12 cellular contexts compared by ENCODE assay signal in genomic region chr4:139314047-139314800, GRCh38. TPM values are rescaled to one million over a fixed set of nuclear protein-coding genes. Genes with fewer than 3 reads are reported as not detected.
DNase-seq lines count a peak whose midpoint lies in the region; ATAC-seq and TF ChIP-seq lines count a peak whose summit lies in the region.
"Had no signal": no experiment of that assay in that cellular context is flagged by ENCODE, and none has a peak within 500 bp of the region (broad histone marks: within the 10 kb centered on the region; RNA-seq: fewer than 3 reads in every experiment).

No MANE protein-coding gene starts in this region.

- no peak overlapping the region for H2BK120ac ChIP-seq in mesendoderm (ENCODE audit: low read depth, low read length)

- H3K4me3 ChIP-seq in CD4-positive, alpha-beta memory T cell (ENCODE audit: low read length in 2 of 2) = no peak overlapping the region
- peak overlapping the region; percentile 20; the same call in 1 of the 2 replicates for H3K4me3 ChIP-seq in GM23338
- H3K4me3 ChIP-seq in mesendoderm (ENCODE audit: low read length) = no peak overlapping the region
- no peak overlapping the region for H3K4me3 ChIP-seq in esophagus squamous epithelium
- H3K4me3 ChIP-seq: heart left ventricle, thyroid gland had no signal

- H3K9ac ChIP-seq in mesendoderm (ENCODE audit: low read length) = no peak overlapping the region

- H3K27ac Mint-ChIP-seq in CD4-positive, alpha-beta memory T cell = peak overlapping the region; percentile 67 to 95 (median 83)
- peak overlapping the region; percentile 95 for H3K27ac Mint-ChIP-seq in GM23338
- H3K27ac Mint-ChIP-seq in activated T-helper 17 cell treated with anti-CD3 and anti-CD28 coated beads, Interleukin-2, amount 50 U/mL, for 72 hours = peak overlapping the region; percentile 57

- peak overlapping the region; percentile 36 to 74 (median 64) for H3K4me3 Mint-ChIP-seq in CD4-positive, alpha-beta memory T cell
- peak overlapping the region; percentile 11; the same call in 2 of the 3 replicates for H3K4me3 Mint-ChIP-seq in GM23338
- peak overlapping the region; percentile 77 for H3K4me3 Mint-ChIP-seq in activated T-helper 17 cell treated with anti-CD3 and anti-CD28 coated beads, Interleukin-2, amount 50 U/mL, for 72 hours

- WGBS in mesendoderm (ENCODE audit: extremely low coverage, insufficient coverage, low lambda C conversion rate) = no CpG with 5 or more reads among the region's 4 CpGs
- WGBS in esophagus squamous epithelium, 2 donors = 79 to 90% methylated on average over 4 of the region's 4 CpGs

- H2BK5ac ChIP-seq in mesendoderm (ENCODE audit: low read length) = no peak overlapping the region

- H3F3A ChIP-seq in GM23338 (replicated peaks; ENCODE audit: low read depth) = no peaks in the 10 kb centered on the region

- peak overlapping the region; percentile 54 for H3K27ac ChIP-seq in CD4-positive, alpha-beta memory T cell (ENCODE audit: low read depth, low read length)
- peak overlapping the region; percentile 73 for H3K27ac ChIP-seq in GM23338 (ENCODE audit: low read depth)
- no peak overlapping the region for H3K27ac ChIP-seq in mesendoderm (ENCODE audit: low read depth, low read length)
- H3K27ac ChIP-seq in esophagus squamous epithelium = no peak overlapping the region

- no peaks in the 10 kb centered on the region for H3K9me2 ChIP-seq in GM23338 (ENCODE audit: insufficient read depth)

- no peaks in the 10 kb centered on the region for H3K27me3 Mint-ChIP-seq in CD4-positive, alpha-beta memory T cell
- peaks cover 3% of the 10 kb centered on the region for H3K27me3 Mint-ChIP-seq in GM23338 (ENCODE audit: insufficient read depth, low read depth, poor library complexity)
- no peaks in the 10 kb centered on the region for H3K27me3 Mint-ChIP-seq in activated T-helper 17 cell treated with anti-CD3 and anti-CD28 coated beads, Interleukin-2, amount 50 U/mL, for 72 hours

- H4K8ac ChIP-seq in mesendoderm (ENCODE audit: low read depth, low read length) = no peak overlapping the region

- no peak overlapping the region for H4K5ac ChIP-seq in mesendoderm (ENCODE audit: low read length)

- no peak overlapping the region for H2AFZ ChIP-seq in GM23338

- POLR2A ChIA-PET in CD4-positive, alpha-beta memory T cell (lab: Charles Lee; ENCODE audit: partially characterized antibody) = interaction anchor here (0.7 to 3.2 kb wide), 5 partner anchors 12 to 139 kb away, joined by 3 to 50 read pairs (median 15); partner anchors contain the start of genes NAA15 and NDUFC1

- H3K79me2 ChIP-seq in GM23338 (replicated peaks; ENCODE audit: insufficient read depth) (peaks cover 100% of the 10 kb centered on the region), mesendoderm (ENCODE audit: control insufficient read depth, insufficient read depth, low read length) (peaks cover 75% of the 10 kb centered on the region)

- no peak overlapping the region for H3K23ac ChIP-seq in mesendoderm (ENCODE audit: low read length)

- peaks cover 58 to 81% (median 69%) of the 10 kb centered on the region in 4 donors for H3K4me1 Mint-ChIP-seq in CD4-positive, alpha-beta memory T cell
- peaks cover 56% of the 10 kb centered on the region for H3K4me1 Mint-ChIP-seq in GM23338
- peaks cover 39% of the 10 kb centered on the region for H3K4me1 Mint-ChIP-seq in activated T-helper 17 cell treated with anti-CD3 and anti-CD28 coated beads, Interleukin-2, amount 50 U/mL, for 72 hours

- no peaks in the 10 kb centered on the region for H3K36me3 ChIP-seq in CD4-positive, alpha-beta memory T cell (ENCODE audit: insufficient read depth, low read length)
- H3K36me3 ChIP-seq in GM23338 (ENCODE audit: insufficient read depth) = no peaks in the 10 kb centered on the region
- H3K36me3 ChIP-seq in mesendoderm (ENCODE audit: control insufficient read depth, insufficient read depth, low read length) = no peaks in the 10 kb centered on the region
- no peaks in the 10 kb centered on the region for H3K36me3 ChIP-seq in esophagus squamous epithelium
- H3K36me3 ChIP-seq: heart left ventricle, thyroid gland had no signal

- no peaks in the 10 kb centered on the region for H3K9me3 Mint-ChIP-seq in CD4-positive, alpha-beta memory T cell
- no peaks in the 10 kb centered on the region for H3K9me3 Mint-ChIP-seq in GM23338
- no peaks in the 10 kb centered on the region for H3K9me3 Mint-ChIP-seq in activated T-helper 17 cell treated with anti-CD3 and anti-CD28 coated beads, Interleukin-2, amount 50 U/mL, for 72 hours

- H3K4ac ChIP-seq in mesendoderm (ENCODE audit: low read depth, low read length) = no peak overlapping the region

- peaks cover 1% of the 10 kb centered on the region for H3K79me1 ChIP-seq in mesendoderm (ENCODE audit: low read length)

- peaks cover 0 to 4% of the 10 kb centered on the region in 2 donors for H3K36me3 Mint-ChIP-seq in CD4-positive, alpha-beta memory T cell
- H3K36me3 Mint-ChIP-seq in GM23338 (ENCODE audit: low read depth) = peaks cover 7% of the 10 kb centered on the region; the same call in 1 of the 3 replicates
- peaks cover 22% of the 10 kb centered on the region for H3K36me3 Mint-ChIP-seq in activated T-helper 17 cell treated with anti-CD3 and anti-CD28 coated beads, Interleukin-2, amount 50 U/mL, for 72 hours (ENCODE audit: low read depth)

- no peak overlapping the region for H2BK15ac ChIP-seq in mesendoderm (replicated peaks; ENCODE audit: low read depth)

- TF ChIP-seq POLR2A in esophagus squamous epithelium (IDR thresholded peaks at IDR 0.05) = no peak

- CTCF ChIA-PET in CD4-positive, alpha-beta memory T cell (lab: Charles Lee; ENCODE audit: partially characterized antibody) = interaction anchor here (0.9 to 1.1 kb wide), 3 partner anchors 9 to 19 kb away, joined by 3 to 4 read pairs (median 3); no protein-coding TSS in a partner anchor

- no peak overlapping the region for H3K56ac ChIP-seq in mesendoderm (ENCODE audit: low read length)

- no peaks in the 10 kb centered on the region for H3K9me3 ChIP-seq in CD4-positive, alpha-beta memory T cell (ENCODE audit: control insufficient read depth in 1 of 2, low read length in 2 of 2)
- no peaks in the 10 kb centered on the region for H3K9me3 ChIP-seq in esophagus squamous epithelium
- H3K9me3 ChIP-seq: heart left ventricle, thyroid gland had no signal

- intact Hi-C loops in CD4-positive, alpha-beta memory T cell (cut with micrococcal nuclease) = loop anchor here (1.0 kb wide), 1 partner anchor 12 kb away; the partner anchor contains the start of gene NDUFC1
- intact Hi-C loops in esophagus squamous epithelium (cut with DNase I) = no loop called here

- DNase-seq in CD4-positive, alpha-beta memory T cell = peak; percentile 34 to 59 (median 46)
- DNase-seq in GM23338 (ENCODE audit: low spot score) (peak; percentile 49), mesendoderm (peak; percentile 66), NCI-H1930 (lab: John Stamatoyannopoulos, UW) (no peak), esophagus squamous epithelium (lab: John Stamatoyannopoulos, UW) (no peak), foreskin melanocyte (no peak)
- DNase-seq: heart left ventricle; NCI-H1092; NCI-H2171; stimulated activated CD4-positive, alpha-beta T cell treated with anti-CD3 and anti-CD28 coated beads, Interleukin-15, amount 100 ng/mL, for 24 hours; thyroid gland had no signal

- H3K27me3 ChIP-seq in CD4-positive, alpha-beta memory T cell (ENCODE audit: insufficient read depth, low read length) = no peaks in the 10 kb centered on the region
- no peaks in the 10 kb centered on the region for H3K27me3 ChIP-seq in GM23338 (ENCODE audit: insufficient read depth)
- H3K27me3 ChIP-seq in mesendoderm (ENCODE audit: insufficient read depth, low read length, poor library complexity) = no peaks in the 10 kb centered on the region
- no peaks in the 10 kb centered on the region for H3K27me3 ChIP-seq in esophagus squamous epithelium
- H3K27me3 ChIP-seq: heart left ventricle, thyroid gland had no signal

- no peak for TF ChIP-seq CTCF in GM23338 (conservative IDR thresholded peaks at IDR 0.05; ENCODE audit: low read depth in 2 of 2)
- TF ChIP-seq CTCF in esophagus squamous epithelium (IDR thresholded peaks at IDR 0.05) = no peak

- no peak overlapping the region for H2AK5ac ChIP-seq in mesendoderm (ENCODE audit: low read length)

- H3K4me1 ChIP-seq in CD4-positive, alpha-beta memory T cell (ENCODE audit: insufficient read depth, low read length) = peaks cover 64% of the 10 kb centered on the region
- peaks cover 55% of the 10 kb centered on the region for H3K4me1 ChIP-seq in GM23338 (ENCODE audit: insufficient read depth)
- peaks cover 3% of the 10 kb centered on the region for H3K4me1 ChIP-seq in mesendoderm (ENCODE audit: control insufficient read depth, low read depth, low read length)
- peaks cover 5 to 46% (median 18%) of the 10 kb centered on the region in 3 donors for H3K4me1 ChIP-seq in esophagus squamous epithelium

- ATAC-seq in GM23338 = peak; percentile 82
- ATAC-seq in activated T-helper 17 cell treated with anti-CD3 and anti-CD28 coated beads, Interleukin-2, amount 50 U/mL, for 72 hours (replicated peaks) = peak; percentile 52

- H3K4me2 ChIP-seq in GM23338 = peak overlapping the region; percentile 30
- H3K4me2 ChIP-seq in mesendoderm (ENCODE audit: low read length) = no peak overlapping the region

- H3K18ac ChIP-seq in mesendoderm (ENCODE audit: low read length) = no peak overlapping the region

- peaks cover 53% of the 10 kb centered on the region for H4K20me1 ChIP-seq in GM23338 (replicated peaks; ENCODE audit: insufficient read depth)

RNA-seq across cellular contexts. Expression of gene NDUFC1, which starts 11.9 kb away (rescaled TPM):
- total RNA-seq in CD4-positive, alpha-beta memory T cell = 10 to 100 TPM; 29.6 to 34.8 TPM
- 100 to 1,000 TPM; 121 to 154 TPM for polyA plus RNA-seq in CD4-positive, alpha-beta memory T cell
- 31.8 and 44.4 TPM in 2 replicates for total RNA-seq in GM23338 (2014; rRNA removed; shearing (Covaris generic))
- 367 and 418 TPM in 2 replicates for polyA plus RNA-seq in GM23338 (2016; fragmentation: Nextera tagmentation; extraction: Ambion mirVana)
- 10 to 100 TPM; 34.9 to 43.6 TPM for total RNA-seq in activated T-helper 17 cell treated with anti-CD3 and anti-CD28 coated beads, Interleukin-2, amount 50 U/mL, for 72 hours
- 194 TPM for polyA plus RNA-seq in mesendoderm (2013, experiment 1 of 2)
- polyA plus RNA-seq in mesendoderm (2013, experiment 2 of 2) = 202 TPM
- total RNA-seq in esophagus squamous epithelium = 10 to 100 TPM; 24.6 to 57.5 (median 40.9) TPM

RNA-seq across cellular contexts. Expression of gene NAA15, which starts 12.9 kb away (rescaled TPM):
- total RNA-seq in CD4-positive, alpha-beta memory T cell = 10 to 100 TPM; 45.8 to 46.5 TPM
- polyA plus RNA-seq in CD4-positive, alpha-beta memory T cell = 10 to 100 TPM; 18.6 to 47.7 TPM
- 95.0 and 101 TPM in 2 replicates for total RNA-seq in GM23338 (2014; rRNA removed; shearing (Covaris generic))
- polyA plus RNA-seq in GM23338 (2016; fragmentation: Nextera tagmentation; extraction: Ambion mirVana) = 48.2 and 80.1 TPM in 2 replicates
- 100 to 1,000 TPM in 1 of 2 donors, 10 to 100 TPM in 1; 54.2 to 106 TPM for total RNA-seq in activated T-helper 17 cell treated with anti-CD3 and anti-CD28 coated beads, Interleukin-2, amount 50 U/mL, for 72 hours
- 55.8 TPM for polyA plus RNA-seq in mesendoderm (2013, experiment 1 of 2)
- polyA plus RNA-seq in mesendoderm (2013, experiment 2 of 2) = 53.5 TPM
- 10 to 100 TPM; 28.8 to 51.1 (median 38.4) TPM for total RNA-seq in esophagus squamous epithelium

RNA-seq across cellular contexts. Expression of gene MGARP, which starts 34.2 kb away (rescaled TPM):
- total RNA-seq in CD4-positive, alpha-beta memory T cell = under 1 TPM; 0.23 to 0.33 TPM
- under 1 TPM; 0.20 to 0.52 TPM for polyA plus RNA-seq in CD4-positive, alpha-beta memory T cell
- total RNA-seq in GM23338 (2014; rRNA removed; shearing (Covaris generic)) = 2.4 and 2.8 TPM in 2 replicates
- 4.1 and 4.7 TPM in 2 replicates for polyA plus RNA-seq in GM23338 (2016; fragmentation: Nextera tagmentation; extraction: Ambion mirVana)
- total RNA-seq in activated T-helper 17 cell treated with anti-CD3 and anti-CD28 coated beads, Interleukin-2, amount 50 U/mL, for 72 hours = under 1 TPM in 1 of 2 donors, not detected in 1; 0.98 TPM
- polyA plus RNA-seq in mesendoderm (2013, experiment 1 of 2) = 0.51 TPM
- 0.59 TPM for polyA plus RNA-seq in mesendoderm (2013, experiment 2 of 2)
- under 1 TPM in 1 of 4 donors, not detected in 3; 0.38 TPM for total RNA-seq in esophagus squamous epithelium

Comparison
In these comparisons a context has a peak if more than half of its experiments do, and no peak if none do; other contexts are left out.
1. DNase-seq: peak in CD4-positive, alpha-beta memory T cell (5 of 5), GM23338 (single experiment) and mesendoderm (single experiment); none in NCI-H1930 (0 of 2), esophagus squamous epithelium (single experiment) and foreskin melanocyte (single experiment).
2. H3K27ac ChIP-seq: peak in CD4-positive, alpha-beta memory T cell (single experiment) and GM23338 (single experiment); none in mesendoderm (single experiment) and esophagus squamous epithelium (0 of 4).
3. H3K4me3 Mint-ChIP-seq: peak in every context shown above with its lines; median percentile 77 in activated T-helper 17 cell treated with anti-CD3 and anti-CD28 coated beads, Interleukin-2, amount 50 U/mL, for 72 hours; 64 in CD4-positive, alpha-beta memory T cell; 11 in GM23338.
4. Peak in every context shown above with its lines, with median percentiles within 50 percentile points of each other: H3K27ac Mint-ChIP-seq.